In the genomic region with DNA sequence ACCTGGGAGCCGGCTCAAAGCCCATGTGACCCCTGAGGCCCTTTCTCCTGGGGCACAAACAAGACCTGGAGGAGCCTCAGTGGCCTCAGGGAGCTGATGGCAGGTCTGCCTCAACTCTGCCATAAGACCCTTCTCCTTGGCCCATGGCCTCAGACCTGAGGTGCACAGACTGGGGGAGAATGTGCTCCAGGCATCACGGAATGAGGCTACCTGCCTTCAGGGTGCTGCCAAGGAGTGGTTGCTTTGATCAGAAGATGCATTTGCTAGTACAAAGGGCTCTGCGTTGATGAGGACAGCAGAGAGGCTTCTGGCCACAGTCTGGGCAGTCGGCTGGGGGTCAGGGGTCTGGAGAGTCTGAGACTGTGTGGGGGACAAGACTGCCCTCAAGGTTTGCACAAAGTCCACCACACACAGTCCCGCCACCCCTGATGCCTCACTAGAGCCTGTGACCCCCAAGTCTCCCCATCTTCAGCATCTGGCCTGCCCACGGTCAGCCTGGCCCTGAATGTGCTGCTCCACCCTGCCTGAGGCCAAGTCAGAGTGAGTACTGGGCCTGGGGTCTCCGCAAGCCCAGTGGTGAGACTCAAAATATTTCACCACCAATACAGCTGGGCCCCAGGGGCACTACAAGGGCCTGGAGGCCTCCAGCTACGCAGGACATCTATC, we compare ENCODE assay signal across 21 cellular contexts. TPM values are rescaled to one million over a fixed set of nuclear protein-coding genes. Genes with fewer than 3 reads are reported as not detected.
A peak's percentile ranks its signal among the peaks of the same experiment; 100 is the strongest.
DNase-seq lines count a peak whose midpoint lies in the region; ATAC-seq, FAIRE-seq and TF ChIP-seq lines count a peak whose summit lies in the region.
"Had no signal": no experiment of that assay in that cellular context is flagged by ENCODE, and none has a peak within 500 bp of the region (broad histone marks: within the 10 kb centered on the region; RNA-seq: fewer than 3 reads in every experiment).

No MANE protein-coding gene starts in this region.

- TF ChIP-seq CTCF in GM10248 (IDR thresholded peaks at IDR 0.05; ENCODE audit: control extremely low read depth, extremely low read depth, low read depth, missing control alignments) = no peak
- TF ChIP-seq CTCF in kidney (IDR thresholded peaks at IDR 0.05; ENCODE audit: borderline replicate concordance, extremely low read depth, insufficient read depth) = no peak
- TF ChIP-seq CTCF in osteocyte (IDR thresholded peaks at IDR 0.05) = no peak

- no peaks in the 10 kb centered on the region for H3K36me3 Mint-ChIP-seq in osteocyte (ENCODE audit: unreplicated experiment)
- H3K36me3 Mint-ChIP-seq: CD4-positive, alpha-beta memory T cell had no signal

- H3K36me3 ChIP-seq in kidney (ENCODE audit: control insufficient read depth in 1 of 2, insufficient read depth in 2 of 2, low read length in 2 of 2) = peaks cover 50 to 75% of the 10 kb centered on the region in 2 donors
- H3K36me3 ChIP-seq: BE2C, MG63 had no signal

- intact Hi-C loops in kidney (cut with DNase I) = no loop called here

- H3K27ac Mint-ChIP-seq in osteocyte (ENCODE audit: unreplicated experiment) = no peak overlapping the region
- H3K27ac Mint-ChIP-seq: CD4-positive, alpha-beta memory T cell had no signal

- no peak overlapping the region for H3K4me3 ChIP-seq in kidney (ENCODE audit: low read length in 2 of 2)
- H3K4me3 ChIP-seq: MG63 had no signal

- H3K9me3 ChIP-seq in kidney (ENCODE audit: control insufficient read depth in 1 of 2, low read length in 2 of 2) = no peaks in the 10 kb centered on the region
- H3K9me3 ChIP-seq: BE2C, MG63 had no signal

- H3K27ac ChIP-seq in kidney (ENCODE audit: low read depth in 2 of 2, low read length in 2 of 2) = no peak overlapping the region

- peak; percentile 2 for DNase-seq in AG08396 (ENCODE audit: low spot score)
- DNase-seq in GM10248 (ENCODE audit: extremely low spot score) = peak; percentile 8
- DNase-seq in kidney = peak; percentile 66
- DNase-seq in osteocyte (ENCODE audit: extremely low spot score, unreplicated experiment) = peak; percentile 63
- no peak for DNase-seq in HPDE6-E6E7 (ENCODE audit: extremely low spot score)
- no peak for DNase-seq in stimulated activated CD4-positive, alpha-beta T cell treated with anti-CD3 and anti-CD28 coated beads, Interleukin-15, amount 100 ng/mL, for 24 hours
- DNase-seq: ACHN; BE2C; CD4-positive, alpha-beta memory T cell; DMS79; KG1; MG63; NCI-H1092 treated with DMSO at 0.1 percent for 48 hours; NCI-H1694; NCI-H2107; NCI-H226; NCI-H69 had no signal

- H3K4me3 Mint-ChIP-seq in osteocyte (ENCODE audit: unreplicated experiment) = no peak overlapping the region
- H3K4me3 Mint-ChIP-seq: CD4-positive, alpha-beta memory T cell had no signal

- no peaks in the 10 kb centered on the region for H3K9me3 Mint-ChIP-seq in osteocyte (ENCODE audit: unreplicated experiment)

- POLR2A ChIA-PET in GM10248 (lab: Yijun Ruan, JAX) = no interaction called here

- H3K4me1 ChIP-seq in kidney (ENCODE audit: control insufficient read depth in 1 of 2, insufficient read depth in 1 of 2, low read depth in 1 of 2, low read length in 2 of 2) = no peaks in the 10 kb centered on the region
- H3K4me1 ChIP-seq: BE2C had no signal

- H3K27me3 Mint-ChIP-seq in osteocyte (ENCODE audit: unreplicated experiment) = peaks cover 5% of the 10 kb centered on the region

- no peak for ATAC-seq in GM18870 (IDR thresholded peaks at IDR 0.05; ENCODE audit: unreplicated experiment)

- H3K4me1 Mint-ChIP-seq in osteocyte (ENCODE audit: unreplicated experiment) = no peaks in the 10 kb centered on the region

- FAIRE-seq in kidney (lab: Jason Lieb, UNC) = no peak
- FAIRE-seq: GM12892, H54 had no signal

- CTCF ChIA-PET in GM10248 (lab: Yijun Ruan, JAX) = interaction anchor here (1.0 to 1.5 kb wide), 2 partner anchors 20 kb away, joined by 3 read pairs; no protein-coding TSS in a partner anchor

- no peak overlapping the region for H3K9ac ChIP-seq in kidney (ENCODE audit: low read length in 2 of 2)

RNA-seq across cellular contexts. Expression of a gene that starts 26.6 kb away (rescaled TPM):
- 60.0 TPM for total RNA-seq in kidney
- 199 TPM for polyA plus RNA-seq in kidney (ENCODE audit: insufficient read depth, low read depth, low replicate concordance)
- total RNA-seq in osteocyte = 1.4 and 1.5 TPM in 2 replicates
- total RNA-seq: CD4-positive, alpha-beta memory T cell; G401 had no signal
- polyA plus RNA-seq: CD4-positive, alpha-beta memory T cell had no signal

Comparison
In these comparisons a context has a peak if more than half of its experiments do, and no peak if none do; other contexts are left out.
1. DNase-seq: peak in AG08396 (single experiment), GM10248 (single experiment), kidney (single experiment) and osteocyte (single experiment); none in HPDE6-E6E7 (single experiment) and stimulated activated CD4-positive, alpha-beta T cell treated with anti-CD3 and anti-CD28 coated beads, Interleukin-15, amount 100 ng/mL, for 24 hours (single experiment).
2. RNA of a gene that starts 26.6 kb away (total RNA-seq): 60.0 TPM in kidney (single experiment); 1.4 to 1.5 TPM in osteocyte; every median in the first group is over 10 times any median in the second.